ENCODE assay signal across 27 cellular contexts in genomic region chr12:72256725-72257124, GRCh38. TPM values are rescaled to one million over a fixed set of nuclear protein-coding genes. Genes with fewer than 3 reads are reported as not detected.
"Had no signal": no experiment of that assay in that cellular context is flagged by ENCODE, and none has a peak within 500 bp of the region (broad histone marks: within the 10 kb centered on the region; RNA-seq: fewer than 3 reads in every experiment).

No MANE protein-coding gene starts in this region.

- H3K4me1 ChIP-seq: ascending aorta had no signal

- H3K9me3 ChIP-seq: ascending aorta had no signal

- DNase-seq: activated CD4-positive, alpha-beta memory T cell treated with anti-CD3 and anti-CD28 coated beads, Interleukin-2, amount 10 ng/mL, durations not matched to agents 7 days and 5 days; activated CD4-positive, alpha-beta T cell treated with anti-CD3 and anti-CD28 coated beads for 1 hour; activated CD4-positive, alpha-beta T cell treated with anti-CD3 and anti-CD28 coated beads for 4 hours; activated CD4-positive, alpha-beta T cell treated with anti-CD3 and anti-CD28 coated beads, Interleukin-2, amount 10 ng/mL, durations not matched to agents 7 days and 5 days; activated CD4-positive, alpha-beta T cell treated with anti-CD3 and anti-CD28 coated beads, Interleukin-2, amount 50 U/mL, for 4 hours; activated CD8-positive, alpha-beta memory T cell treated with anti-CD3 and anti-CD28 coated beads for 24 hours; activated effector memory CD4-positive, alpha-beta T cell treated with anti-CD3 and anti-CD28 coated beads, Interleukin-2, amount 50 U/mL, for 16 hours; activated naive CD4-positive, alpha-beta T cell treated with anti-CD3 and anti-CD28 coated beads for 36 hours; activated naive CD8-positive, alpha-beta T cell treated with anti-CD3 and anti-CD28 coated beads for 36 hours; activated naive CD8-positive, alpha-beta T cell treated with anti-CD3 and anti-CD28 coated beads, Interleukin-2, amount 50 U/mL, for 24 hours; activated T-cell treated with anti-CD3 and anti-CD28 coated beads, Interleukin-2, amount 50 U/mL, for 4 hours; brain microvascular endothelial cell; dorsolateral prefrontal cortex; effector memory CD4-positive, alpha-beta T cell; endodermal cell; head of caudate nucleus; hippocampal formation; T-helper 2 cell had no signal

- H3K36me3 Mint-ChIP-seq: activated naive CD4-positive, alpha-beta T cell treated with anti-CD3 and anti-CD28 coated beads, Interleukin-2, amount 50 U/mL, for 24 hours; activated naive CD8-positive, alpha-beta T cell treated with anti-CD3 and anti-CD28 coated beads for 36 hours had no signal

- H3K27ac ChIP-seq: ascending aorta, brain microvascular endothelial cell, coronary artery, dorsolateral prefrontal cortex, VCaP had no signal

- H3K27ac Mint-ChIP-seq: activated CD4-positive, alpha-beta memory T cell treated with anti-CD3 and anti-CD28 coated beads, Interleukin-2, amount 10 ng/mL, durations not matched to agents 7 days and 5 days; activated CD4-positive, alpha-beta T cell treated with anti-CD3 and anti-CD28 coated beads, Interleukin-2, amount 10 ng/mL, durations not matched to agents 7 days and 5 days; activated naive CD4-positive, alpha-beta T cell treated with anti-CD3 and anti-CD28 coated beads for 36 hours; activated naive CD4-positive, alpha-beta T cell treated with anti-CD3 and anti-CD28 coated beads, Interleukin-2, amount 50 U/mL, for 24 hours; activated naive CD8-positive, alpha-beta T cell treated with anti-CD3 and anti-CD28 coated beads for 36 hours; activated naive CD8-positive, alpha-beta T cell treated with anti-CD3 and anti-CD28 coated beads, Interleukin-2, amount 50 U/mL, for 24 hours; activated T-helper 2 cell treated with anti-CD3 and anti-CD28 coated beads, Interferon-gamma antibody, Interleukin-2, Interleukin-4, amounts not matched to agents 10 μg/mL and 5 μg/mL and 100 μg/mL, durations not matched to agents 14 hours and 24 hours and 36 hours; dendritic cell treated with granulocyte-macrophage colony-stimulating factor and Interleukin-4, amounts not matched to agents 40 ng/mL and 50 ng/mL, for 4 days; endodermal cell; WTC11 had no signal

- H3K4me3 ChIP-seq: ascending aorta, coronary artery, dorsolateral prefrontal cortex had no signal

- H3K36me3 ChIP-seq: ascending aorta, brain microvascular endothelial cell had no signal

- ATAC-seq: activated naive CD8-positive, alpha-beta T cell treated with anti-CD3 and anti-CD28 coated beads, Interleukin-2, amount 50 U/mL, for 24 hours; activated T-cell treated with anti-CD3 and anti-CD28 coated beads, Interleukin-2, amount 50 U/mL, for 4 hours; esophagus mucosa; WTC11 had no signal

- H3K4me3 Mint-ChIP-seq: activated CD4-positive, alpha-beta memory T cell treated with anti-CD3 and anti-CD28 coated beads, Interleukin-2, amount 10 ng/mL, durations not matched to agents 7 days and 5 days; activated CD4-positive, alpha-beta T cell treated with anti-CD3 and anti-CD28 coated beads, Interleukin-2, amount 10 ng/mL, durations not matched to agents 7 days and 5 days; activated naive CD4-positive, alpha-beta T cell treated with anti-CD3 and anti-CD28 coated beads for 36 hours; activated naive CD4-positive, alpha-beta T cell treated with anti-CD3 and anti-CD28 coated beads, Interleukin-2, amount 50 U/mL, for 24 hours; activated naive CD8-positive, alpha-beta T cell treated with anti-CD3 and anti-CD28 coated beads for 36 hours; activated naive CD8-positive, alpha-beta T cell treated with anti-CD3 and anti-CD28 coated beads, Interleukin-2, amount 50 U/mL, for 24 hours; activated T-cell treated with anti-CD3 and anti-CD28 coated beads, Interleukin-2, amount 50 U/mL, for 4 hours; central memory CD8-positive, alpha-beta T cell; dendritic cell treated with granulocyte-macrophage colony-stimulating factor and Interleukin-4, amounts not matched to agents 40 ng/mL and 50 ng/mL, for 4 days; endodermal cell; WTC11 had no signal

- H3K4me1 Mint-ChIP-seq: activated CD4-positive, alpha-beta memory T cell treated with anti-CD3 and anti-CD28 coated beads, Interleukin-2, amount 10 ng/mL, durations not matched to agents 7 days and 5 days; activated CD4-positive, alpha-beta T cell treated with anti-CD3 and anti-CD28 coated beads, Interleukin-2, amount 10 ng/mL, durations not matched to agents 7 days and 5 days; activated naive CD4-positive, alpha-beta T cell treated with anti-CD3 and anti-CD28 coated beads, Interleukin-2, amount 50 U/mL, for 24 hours; activated naive CD8-positive, alpha-beta T cell treated with anti-CD3 and anti-CD28 coated beads for 36 hours; activated naive CD8-positive, alpha-beta T cell treated with anti-CD3 and anti-CD28 coated beads, Interleukin-2, amount 50 U/mL, for 24 hours; central memory CD8-positive, alpha-beta T cell; endodermal cell; WTC11 had no signal

- H3K27me3 Mint-ChIP-seq: activated CD4-positive, alpha-beta memory T cell treated with anti-CD3 and anti-CD28 coated beads, Interleukin-2, amount 10 ng/mL, durations not matched to agents 7 days and 5 days; activated CD4-positive, alpha-beta T cell treated with anti-CD3 and anti-CD28 coated beads, Interleukin-2, amount 10 ng/mL, durations not matched to agents 7 days and 5 days; activated naive CD8-positive, alpha-beta T cell treated with anti-CD3 and anti-CD28 coated beads for 36 hours; central memory CD8-positive, alpha-beta T cell had no signal

- H3K9me3 Mint-ChIP-seq: activated CD4-positive, alpha-beta memory T cell treated with anti-CD3 and anti-CD28 coated beads, Interleukin-2, amount 10 ng/mL, durations not matched to agents 7 days and 5 days; activated CD4-positive, alpha-beta T cell treated with anti-CD3 and anti-CD28 coated beads, Interleukin-2, amount 10 ng/mL, durations not matched to agents 7 days and 5 days; activated naive CD8-positive, alpha-beta T cell treated with anti-CD3 and anti-CD28 coated beads for 36 hours; activated T-helper 2 cell treated with anti-CD3 and anti-CD28 coated beads, Interferon-gamma antibody, Interleukin-2, Interleukin-4, amounts not matched to agents 10 μg/mL and 5 μg/mL and 100 μg/mL, durations not matched to agents 14 hours and 24 hours and 36 hours; endodermal cell had no signal

- H3K27me3 ChIP-seq: ascending aorta, brain microvascular endothelial cell, dorsolateral prefrontal cortex had no signal

RNA-seq across cellular contexts. Expression of gene TRHDE, which starts 15.4 kb away (rescaled TPM):
- total RNA-seq: activated CD4-positive, alpha-beta memory T cell treated with anti-CD3 and anti-CD28 coated beads, Interleukin-2, amount 10 ng/mL, durations not matched to agents 7 days and 5 days; activated CD4-positive, alpha-beta T cell treated with anti-CD3 and anti-CD28 coated beads, Interleukin-2, amount 10 ng/mL, durations not matched to agents 7 days and 5 days; activated naive CD4-positive, alpha-beta T cell treated with anti-CD3 and anti-CD28 coated beads for 36 hours; activated naive CD8-positive, alpha-beta T cell treated with anti-CD3 and anti-CD28 coated beads for 36 hours; activated T-cell treated with anti-CD3 and anti-CD28 coated beads, Interleukin-2, amount 50 U/mL, for 4 hours; activated T-helper 2 cell treated with anti-CD3 and anti-CD28 coated beads, Interferon-gamma antibody, Interleukin-2, Interleukin-4, amounts not matched to agents 10 μg/mL and 5 μg/mL and 100 μg/mL, durations not matched to agents 14 hours and 24 hours and 36 hours had no signal
